In the genomic region with DNA sequence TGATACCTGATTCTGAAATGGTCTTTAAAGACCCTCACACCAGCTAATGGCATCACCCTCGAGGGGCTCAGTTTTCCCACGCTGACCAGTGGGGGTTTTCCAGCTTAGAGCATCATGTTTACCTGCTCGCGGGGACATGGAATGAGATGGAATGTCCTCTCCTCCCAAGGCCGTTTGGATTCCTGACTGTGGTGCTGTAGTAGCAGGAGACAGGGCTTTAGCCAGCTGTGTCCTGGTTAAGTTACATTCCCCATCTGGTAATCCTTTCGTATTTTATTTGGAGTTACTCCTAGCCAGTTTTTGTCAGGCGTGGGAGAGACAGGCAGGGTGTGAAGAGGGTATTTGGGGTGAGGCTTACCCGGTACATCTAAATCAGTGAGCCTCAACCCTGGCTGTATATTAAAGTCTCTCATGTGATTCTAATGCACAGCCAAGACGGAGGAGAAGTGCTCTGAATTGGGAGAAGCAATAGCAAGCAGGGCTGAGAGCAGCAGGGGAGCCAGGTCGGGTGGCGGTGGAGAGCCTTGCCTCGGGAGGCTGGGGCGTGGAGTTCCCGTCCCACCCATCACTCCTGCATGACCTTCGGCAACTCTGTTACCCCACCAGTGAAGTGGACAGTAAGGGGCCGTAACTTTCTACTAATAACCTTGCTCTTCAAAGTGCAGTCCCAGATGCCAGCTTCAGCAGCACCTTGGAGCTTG, we compare ENCODE assay signal across 11 cellular contexts. TPM values are rescaled to one million over a fixed set of nuclear protein-coding genes. Genes with fewer than 3 reads are reported as not detected.
DNase-seq lines count a peak whose midpoint lies in the region; TF ChIP-seq lines count a peak whose summit lies in the region.
"Had no signal": no experiment of that assay in that cellular context is flagged by ENCODE, and none has a peak within 500 bp of the region (broad histone marks: within the 10 kb centered on the region; RNA-seq: fewer than 3 reads in every experiment).

No MANE protein-coding gene starts in this region.

- TF ChIP-seq CTCF in esophagus squamous epithelium (IDR thresholded peaks at IDR 0.05) (no peak), nephron (IDR thresholded peaks at IDR 0.05; ENCODE audit: unreplicated experiment in 3 of 3) (no peak), transverse colon (IDR thresholded peaks at IDR 0.05) (no peak)

- in situ Hi-C loops in transverse colon (cut with MboI; ENCODE audit: low pct_ligation_motif_present in 1 of 4, low pct_unique_long_range_greater_than_20kb in 1 of 4, low sequenced_read_pairs in 3 of 4), result no loop called here
- in situ Hi-C loops in KBM-7 (cut with MboI; ENCODE audit: low pct_unique_long_range_greater_than_20kb, low sequenced_read_pairs), result no loop called here

- no peaks in the 10 kb centered on the region for H3K27me3 ChIP-seq in esophagus squamous epithelium
- H3K27me3 ChIP-seq in transverse colon, result no peaks in the 10 kb centered on the region

- H3K36me3 ChIP-seq in esophagus squamous epithelium (peaks cover 0 to 38% (median 0%) of the 10 kb centered on the region in 3 donors), transverse colon (no peaks in the 10 kb centered on the region)

- H3K27ac Mint-ChIP-seq in nephron, result peak overlapping the region in 1 of 3 experiments; percentile 28
- H3K27ac Mint-ChIP-seq: activated T-cell treated with anti-CD3 and anti-CD28 coated beads, Interleukin-2, amount 50 U/mL, for 72 hours had no signal

- 69 to 72% methylated on average over 15 of the region's 16 CpGs for WGBS in esophagus squamous epithelium, 2 donors
- WGBS in transverse colon (ENCODE audit: low coverage in 1 of 2), 2 donors, result 67 to 81% methylated on average over 3 to 15 of the region's 16 CpGs

- intact Hi-C loops in esophagus squamous epithelium (cut with DNase I), result no loop called here
- intact Hi-C loops in transverse colon (cut with DNase I; ENCODE audit: low total_unique reads), result no loop called here

- H3K4me3 Mint-ChIP-seq in nephron, result peak overlapping the region in 2 of 3 experiments; percentile 0
- H3K4me3 Mint-ChIP-seq: activated T-cell treated with anti-CD3 and anti-CD28 coated beads, Interleukin-2, amount 50 U/mL, for 72 hours; central memory CD8-positive, alpha-beta T cell had no signal

- no peak for TF ChIP-seq POLR2A in esophagus squamous epithelium (IDR thresholded peaks at IDR 0.05)
- no peak for TF ChIP-seq POLR2A in transverse colon (IDR thresholded peaks at IDR 0.05)

- peak overlapping the region in 3 of 4 donors; percentile 53 to 80 (median 66) for H3K27ac ChIP-seq in esophagus squamous epithelium
- peak overlapping the region; percentile 72 to 94 (median 83) for H3K27ac ChIP-seq in transverse colon

- peaks cover 13 to 63% (median 18%) of the 10 kb centered on the region in 3 donors for H3K4me1 ChIP-seq in esophagus squamous epithelium
- H3K4me1 ChIP-seq in transverse colon, result peaks cover 37 to 58% (median 45%) of the 10 kb centered on the region in 4 donors

- H3K9me3 Mint-ChIP-seq in nephron, result no peaks in the 10 kb centered on the region
- H3K9me3 Mint-ChIP-seq: activated T-cell treated with anti-CD3 and anti-CD28 coated beads, Interleukin-2, amount 50 U/mL, for 72 hours; central memory CD8-positive, alpha-beta T cell had no signal

- DNase-seq in NCI-H524 (lab: John Stamatoyannopoulos, UW) (peak; percentile 78 to 87), esophagus squamous epithelium (lab: John Stamatoyannopoulos, UW) (no peak), transverse colon (no peak), NCI-H2196 treated with DMSO at 0.1 percent for 48 hours (lab: John Stamatoyannopoulos, UW; ENCODE audit: unreplicated experiment) (no peak), hepatic stellate cell (ENCODE audit: low spot score) (no peak), KBM-7 (no peak)
- DNase-seq: activated T-cell treated with anti-CD3 and anti-CD28 coated beads, Interleukin-2, amount 50 U/mL, for 72 hours; DND-41; stimulated activated CD4-positive, alpha-beta T cell treated with anti-CD3 and anti-CD28 coated beads, Interleukin-2, amount 100 ng/mL, for 24 hours had no signal

- peaks cover 17% of the 10 kb centered on the region for H3K36me3 Mint-ChIP-seq in nephron (ENCODE audit: low read depth)

- H3K4me1 Mint-ChIP-seq in nephron, result peaks cover 50% of the 10 kb centered on the region

- H3K27me3 Mint-ChIP-seq in nephron (ENCODE audit: low read depth), result no peaks in the 10 kb centered on the region
- H3K27me3 Mint-ChIP-seq: central memory CD8-positive, alpha-beta T cell had no signal

- TF ChIP-seq EP300 in transverse colon (IDR thresholded peaks at IDR 0.05; ENCODE audit: low read depth), result no peak

- H3K4me3 ChIP-seq in esophagus squamous epithelium, result no peak overlapping the region
- H3K4me3 ChIP-seq in transverse colon, result no peak overlapping the region

- no peaks in the 10 kb centered on the region for H3K9me3 ChIP-seq in esophagus squamous epithelium
- H3K9me3 ChIP-seq in transverse colon, result no peaks in the 10 kb centered on the region

RNA-seq across cellular contexts. Expression of gene ERGIC1, which starts 6.2 kb away (rescaled TPM):
- total RNA-seq in esophagus squamous epithelium, result 10 to 100 TPM; 50.9 to 83.0 (median 65.5) TPM
- 100 to 1,000 TPM; 125 to 252 (median 184) TPM for total RNA-seq in transverse colon

Comparison
In these comparisons a context has a peak if more than half of its experiments do, and no peak if none do; other contexts are left out.
1. DNase-seq: peak in NCI-H524 (2 of 2); none in esophagus squamous epithelium (single experiment), transverse colon (single experiment), NCI-H2196 treated with DMSO at 0.1 percent for 48 hours (single experiment), hepatic stellate cell (single experiment) and KBM-7 (single experiment).